15 cellular contexts compared by ENCODE assay signal in the genomic region with DNA sequence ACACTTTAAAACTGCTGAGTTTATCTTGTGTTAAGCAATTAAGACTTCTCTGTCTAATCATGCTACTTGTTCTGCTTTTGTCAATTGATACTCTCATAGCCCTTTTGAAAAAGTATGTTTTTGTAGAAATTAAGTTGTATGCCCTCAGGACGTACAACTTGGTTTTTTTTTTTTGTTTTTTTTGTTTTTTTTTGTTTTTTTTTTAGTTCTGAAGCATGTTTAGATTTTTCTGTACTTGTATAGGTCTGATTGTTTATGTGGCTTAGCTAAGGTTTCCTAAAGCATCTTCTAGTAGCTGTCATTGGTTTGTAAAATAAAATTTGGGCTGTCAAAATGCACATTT. TPM values are rescaled to one million over a fixed set of nuclear protein-coding genes. Genes with fewer than 3 reads are reported as not detected.
DNase-seq lines count a peak whose midpoint lies in the region; ATAC-seq and TF ChIP-seq lines count a peak whose summit lies in the region.
"Had no signal": no experiment of that assay in that cellular context is flagged by ENCODE, and none has a peak within 500 bp of the region (broad histone marks: within the 10 kb centered on the region; RNA-seq: fewer than 3 reads in every experiment).

No MANE protein-coding gene starts in this region.

- H3K27ac ChIP-seq in 22Rv1 (peak overlapping the region; percentile 68), ACC112 (ENCODE audit: low read depth, low read length) (peak overlapping the region; percentile 3; the same call in 1 of the 2 replicates), RWPE2 (ENCODE audit: poor library complexity, severe bottlenecking) (peak overlapping the region; percentile 75), mesenchymal stem cell (ENCODE audit: low read length, poor library complexity, severe bottlenecking) (no peak overlapping the region), thyroid gland (no peak overlapping the region)

- TF ChIP-seq CTCF in 22Rv1 (IDR thresholded peaks at IDR 0.05) (no peak), RWPE2 (IDR thresholded peaks at IDR 0.05; ENCODE audit: poor library complexity, severe bottlenecking) (no peak), omental fat pad (IDR thresholded peaks at IDR 0.05) (no peak), thyroid gland (IDR thresholded peaks at IDR 0.05) (no peak)

- no peak overlapping the region for H3K14ac ChIP-seq in mesenchymal stem cell (ENCODE audit: low read length in 2 of 2)

- H3K4me2 ChIP-seq in mesenchymal stem cell (ENCODE audit: low read length, poor library complexity, severe bottlenecking) = no peak overlapping the region

- no peak overlapping the region for H3K4me3 Mint-ChIP-seq in T-helper 2 cell treated with Interferon-gamma antibody and Interleukin-4, amounts not matched to agents 5 μg/mL and 100 μg/mL, for 36 hours
- H3K4me3 Mint-ChIP-seq: H9, nephron progenitor cell had no signal

- H4K91ac ChIP-seq in mesenchymal stem cell (ENCODE audit: low read length) = no peak overlapping the region

- H3K9me3 Mint-ChIP-seq in T-helper 2 cell treated with Interferon-gamma antibody and Interleukin-4, amounts not matched to agents 5 μg/mL and 100 μg/mL, for 36 hours = no peaks in the 10 kb centered on the region
- H3K9me3 Mint-ChIP-seq: H9, nephron progenitor cell had no signal

- H3K4me3 ChIP-seq in ACC112 (ENCODE audit: low read depth, low read length) (no peak overlapping the region), RWPE2 (ENCODE audit: severe bottlenecking) (no peak overlapping the region), mesenchymal stem cell (ENCODE audit: insufficient read depth in 1 of 2, low read depth in 1 of 2, low read length in 2 of 2) (no peak overlapping the region), thyroid gland (replicated peaks in 1 of 3) (no peak overlapping the region)

- no peak overlapping the region for H2BK120ac ChIP-seq in mesenchymal stem cell (ENCODE audit: low read depth, low read length)

- no peak overlapping the region for H2BK5ac ChIP-seq in mesenchymal stem cell (ENCODE audit: low read depth, low read length, poor library complexity, severe bottlenecking)

- no peaks in the 10 kb centered on the region for H3K27me3 Mint-ChIP-seq in T-helper 2 cell treated with Interferon-gamma antibody and Interleukin-4, amounts not matched to agents 5 μg/mL and 100 μg/mL, for 36 hours (ENCODE audit: low read depth)

- peaks cover 55% of the 10 kb centered on the region for H3K4me1 Mint-ChIP-seq in T-helper 2 cell treated with Interferon-gamma antibody and Interleukin-4, amounts not matched to agents 5 μg/mL and 100 μg/mL, for 36 hours (ENCODE audit: low read depth)

- no peak for TF ChIP-seq POLR2A in thyroid gland (IDR thresholded peaks at IDR 0.05)

- H2BK15ac ChIP-seq in mesenchymal stem cell (ENCODE audit: low read depth, poor library complexity, severe bottlenecking) = no peak overlapping the region

- H3K79me1 ChIP-seq in mesenchymal stem cell (replicated peaks; ENCODE audit: low read length, poor library complexity, severe bottlenecking) = no peaks in the 10 kb centered on the region

- intact Hi-C loops in thyroid gland (cut with DNase I) = no loop called here

- H2AK5ac ChIP-seq in mesenchymal stem cell (ENCODE audit: low read length, severe bottlenecking) = no peak overlapping the region

- no peak overlapping the region for H3K4ac ChIP-seq in mesenchymal stem cell (ENCODE audit: low read depth in 1 of 2, low read length in 2 of 2)

- no peak for DNase-seq in RWPE2 (ENCODE audit: low spot score)
- DNase-seq in mesenchymal stem cell = no peak
- DNase-seq in omental fat pad (ENCODE audit: low spot score) = no peak
- DNase-seq in thyroid gland = no peak
- DNase-seq in T-helper 2 cell treated with Interferon-gamma antibody and Interleukin-4, amounts not matched to agents 5 μg/mL and 100 μg/mL, for 36 hours (ENCODE audit: low spot score) = no peak
- DNase-seq: activated CD8-positive, alpha-beta memory T cell treated with anti-CD3 and anti-CD28 coated beads, Interleukin-2, amount 50 U/mL, for 48 hours; COR-L47; foreskin melanocyte; H9; NCI-H2081 treated with DMSO at 0.1 percent for 48 hours; NCI-H748 treated with DMSO at 0.1 percent for 48 hours; nephron progenitor cell; retina had no signal

- peaks cover 70% of the 10 kb centered on the region for H3K36me3 Mint-ChIP-seq in T-helper 2 cell treated with Interferon-gamma antibody and Interleukin-4, amounts not matched to agents 5 μg/mL and 100 μg/mL, for 36 hours (ENCODE audit: low read depth)

- H3K4me1 ChIP-seq in ACC112 (ENCODE audit: control insufficient read depth, insufficient read depth, low read length, unreplicated experiment) (peaks cover 68% of the 10 kb centered on the region), RWPE2 (ENCODE audit: insufficient read depth, poor library complexity, severe bottlenecking) (peaks cover 88% of the 10 kb centered on the region), mesenchymal stem cell (ENCODE audit: control insufficient read depth, insufficient read depth, low read depth, low read length) (peaks cover 14% of the 10 kb centered on the region), thyroid gland (peaks cover 52 to 60% of the 10 kb centered on the region in 2 donors)

- H2AFZ ChIP-seq in ACC112 (ENCODE audit: low read length, unreplicated experiment) = no peak overlapping the region
- H2AFZ ChIP-seq in mesenchymal stem cell (ENCODE audit: low read depth, low read length) = no peak overlapping the region

- H3K23ac ChIP-seq in mesenchymal stem cell (ENCODE audit: low read length in 2 of 2) = no peak overlapping the region

- no peaks in the 10 kb centered on the region for H3K27me3 ChIP-seq in ACC112 (ENCODE audit: insufficient read depth, low read length)
- no peaks in the 10 kb centered on the region for H3K27me3 ChIP-seq in RWPE2 (ENCODE audit: insufficient read depth, poor library complexity, severe bottlenecking)
- H3K27me3 ChIP-seq in mesenchymal stem cell (ENCODE audit: control insufficient read depth in 1 of 2, insufficient read depth in 1 of 2, low read length in 2 of 2) = no peaks in the 10 kb centered on the region
- H3K27me3 ChIP-seq in thyroid gland = no peaks in the 10 kb centered on the region

- peak overlapping the region; percentile 41 for H3K9ac ChIP-seq in mesenchymal stem cell (ENCODE audit: low read length)

- no peak overlapping the region for H3K18ac ChIP-seq in mesenchymal stem cell (ENCODE audit: low read depth in 1 of 2, low read length in 2 of 2)

- no peak overlapping the region for H2BK12ac ChIP-seq in mesenchymal stem cell (ENCODE audit: low read length in 2 of 2)

- no peak overlapping the region for H4K8ac ChIP-seq in mesenchymal stem cell (ENCODE audit: low read length)

- no peak overlapping the region for H3K27ac Mint-ChIP-seq in T-helper 2 cell treated with Interferon-gamma antibody and Interleukin-4, amounts not matched to agents 5 μg/mL and 100 μg/mL, for 36 hours

- WGBS in mesenchymal stem cell = 88% methylated on average over 1 of the region's 1 CpG
- WGBS in thyroid gland, 2 donors = 36 to 39% methylated on average over 1 of the region's 1 CpG

- H3K36me3 ChIP-seq in ACC112 (ENCODE audit: insufficient read depth, low read length) = peaks cover 44% of the 10 kb centered on the region
- H3K36me3 ChIP-seq in RWPE2 (ENCODE audit: low read depth) = peaks cover 79% of the 10 kb centered on the region
- H3K36me3 ChIP-seq in mesenchymal stem cell (ENCODE audit: control insufficient read depth in 1 of 2, insufficient read depth in 2 of 2, low read depth in 1 of 2, low read length in 2 of 2) = peaks cover 14 to 88% of the 10 kb centered on the region in 2 experiments
- H3K36me3 ChIP-seq in thyroid gland = peaks cover 0 to 5% of the 10 kb centered on the region in 2 donors

- H3K79me2 ChIP-seq in ACC112 (ENCODE audit: control insufficient read depth, insufficient read depth, low read length, unreplicated experiment) = peaks cover 99% of the 10 kb centered on the region

- no peak for ATAC-seq in RWPE2 (ENCODE audit: low read depth)
- ATAC-seq in omental fat pad (ENCODE audit: low FRiP score) = no peak

- H3K9me3 ChIP-seq in RWPE2 (ENCODE audit: severe bottlenecking) = no peaks in the 10 kb centered on the region
- H3K9me3 ChIP-seq in mesenchymal stem cell (ENCODE audit: control insufficient read depth, low read length) = no peaks in the 10 kb centered on the region
- H3K9me3 ChIP-seq in thyroid gland = no peaks in the 10 kb centered on the region

RNA-seq across cellular contexts. Expression of gene HAPSTR1, which starts 21.4 kb away (rescaled TPM):
- 43.4 TPM for polyA plus RNA-seq in mesenchymal stem cell (2013, experiment 1 of 2)
- 42.6 TPM for polyA plus RNA-seq in mesenchymal stem cell (2013, experiment 2 of 2)
- total RNA-seq in omental fat pad = 10 to 100 TPM; 44.8 to 71.7 (median 57.6) TPM
- total RNA-seq in thyroid gland = 100 to 1,000 TPM in 1 of 4 donors, 10 to 100 TPM in 3; 59.0 to 107 (median 68.7) TPM

Comparison
In these comparisons a context has a peak if more than half of its experiments do, and no peak if none do; other contexts are left out.
1. H3K27ac ChIP-seq: peak in 22Rv1 (single experiment), ACC112 (single experiment) and RWPE2 (single experiment); none in mesenchymal stem cell (single experiment) and thyroid gland (0 of 3).